18 cellular contexts compared by ENCODE assay signal in genomic region chr11:102240502-102240901, GRCh38.
DNase-seq lines count a peak whose midpoint lies in the region; ATAC-seq and TF ChIP-seq lines count a peak whose summit lies in the region.
"Had no signal": no experiment of that assay in that cellular context is flagged by ENCODE, and none has a peak within 500 bp of the region (broad histone marks: within the 10 kb centered on the region; RNA-seq: fewer than 3 reads in every experiment).

No MANE protein-coding gene starts in this region.

- no peaks in the 10 kb centered on the region for H3K27me3 Mint-ChIP-seq in osteocyte (ENCODE audit: unreplicated experiment)

- peaks cover 2% of the 10 kb centered on the region for H3K36me3 Mint-ChIP-seq in osteocyte (ENCODE audit: unreplicated experiment)
- H3K36me3 Mint-ChIP-seq: CD4-positive, alpha-beta memory T cell had no signal

- H3K27ac Mint-ChIP-seq in osteocyte (ENCODE audit: unreplicated experiment) = peak overlapping the region; percentile 54
- H3K27ac Mint-ChIP-seq: activated T-helper 2 cell treated with anti-CD3 and anti-CD28 coated beads, Interferon-gamma antibody, Interleukin-2, Interleukin-4, amounts not matched to agents 10 μg/mL and 5 μg/mL and 100 μg/mL, durations not matched to agents 14 hours and 24 hours and 36 hours; CD4-positive, alpha-beta memory T cell; T-helper 2 cell treated with Interferon-gamma antibody and Interleukin-4, amounts not matched to agents 5 μg/mL and 100 μg/mL, for 36 hours had no signal

- H3K4me3 Mint-ChIP-seq in osteocyte (ENCODE audit: unreplicated experiment) = no peak overlapping the region
- H3K4me3 Mint-ChIP-seq: CD4-positive, alpha-beta memory T cell; T-helper 2 cell treated with Interferon-gamma antibody and Interleukin-4, amounts not matched to agents 5 μg/mL and 100 μg/mL, for 36 hours had no signal

- no peaks in the 10 kb centered on the region for H3K9me3 Mint-ChIP-seq in osteocyte (ENCODE audit: unreplicated experiment)
- H3K9me3 Mint-ChIP-seq: activated T-helper 2 cell treated with anti-CD3 and anti-CD28 coated beads, Interferon-gamma antibody, Interleukin-2, Interleukin-4, amounts not matched to agents 10 μg/mL and 5 μg/mL and 100 μg/mL, durations not matched to agents 14 hours and 24 hours and 36 hours; T-helper 2 cell treated with Interferon-gamma antibody and Interleukin-4, amounts not matched to agents 5 μg/mL and 100 μg/mL, for 36 hours had no signal

- in situ Hi-C loops in astrocyte of the spinal cord (cut with HindIII; ENCODE audit: low sequenced_read_pairs) = no loop called here

- peak; percentile 41 for ATAC-seq in GM18520 (IDR thresholded peaks at IDR 0.05; ENCODE audit: unreplicated experiment)
- peak; percentile 69 for ATAC-seq in HG02938 (IDR thresholded peaks at IDR 0.05; ENCODE audit: unreplicated experiment)
- ATAC-seq in omental fat pad (ENCODE audit: low FRiP score) = no peak

- peak; percentile 80 for DNase-seq in astrocyte of the spinal cord (ENCODE audit: low read depth, low spot score)
- DNase-seq in osteocyte (ENCODE audit: extremely low spot score, unreplicated experiment) = no peak
- no peak for DNase-seq in NK-92 (lab: John Stamatoyannopoulos, UW; ENCODE audit: unreplicated experiment)
- DNase-seq in omental fat pad (ENCODE audit: low spot score) = no peak
- DNase-seq in middle frontal gyrus (ENCODE audit: extremely low spot score, low spot score) = no peak
- DNase-seq in NCI-H1694 treated with DMSO at 0.1 percent for 48 hours (lab: John Stamatoyannopoulos, UW) = no peak
- DNase-seq: activated CD4-positive, alpha-beta T cell treated with anti-CD3 and anti-CD28 coated beads, Interleukin-2, amount 50 U/mL, for 1 hour; CD4-positive, alpha-beta memory T cell; central memory CD4-positive, alpha-beta T cell; H7; lower lobe of right lung; NCI-H1436; NCI-H510A had no signal

- no peak overlapping the region for H3K4me3 ChIP-seq in astrocyte of the spinal cord (ENCODE audit: low read depth, low read length)
- H3K4me3 ChIP-seq: lower lobe of right lung, thoracic aorta had no signal

- TF ChIP-seq CTCF in astrocyte of the spinal cord (IDR thresholded peaks at IDR 0.05; ENCODE audit: low read depth, low read length) (no peak), osteocyte (IDR thresholded peaks at IDR 0.05) (no peak), omental fat pad (IDR thresholded peaks at IDR 0.05) (no peak)

- peaks cover 25% of the 10 kb centered on the region for H3K4me1 Mint-ChIP-seq in osteocyte (ENCODE audit: unreplicated experiment)
